In genomic region chrX:34341258-34341657, GRCh38 we compare ENCODE assay signal across 14 cellular contexts.
A peak's percentile ranks its signal among the peaks of the same experiment; 100 is the strongest.
DNase-seq lines count a peak whose midpoint lies in the region; ATAC-seq, FAIRE-seq and TF ChIP-seq lines count a peak whose summit lies in the region.
"Had no signal": no experiment of that assay in that cellular context is flagged by ENCODE, and none has a peak within 500 bp of the region (broad histone marks: within the 10 kb centered on the region; RNA-seq: fewer than 3 reads in every experiment).

No MANE protein-coding gene starts in this region.

- in situ Hi-C loops in HepG2 (cut with HindIII; ENCODE audit: extremely low pct_ligation_motif_present, low pct_unique_long_range_greater_than_20kb), result no loop called here

- POLR2A ChIA-PET in HepG2 (lab: Yijun Ruan, JAX) (no interaction called here), PC-9 (lab: Charles Lee; ENCODE audit: unreplicated experiment) (no interaction called here)

- H3K4me2 ChIP-seq in HepG2 (ENCODE audit: low read depth, low read length), result no peak overlapping the region
- H3K4me2 ChIP-seq in PC-9, result no peak overlapping the region
- no peak overlapping the region for H3K4me2 ChIP-seq in hepatocyte

- H3K79me2 ChIP-seq in HepG2 (ENCODE audit: insufficient read depth, low read length) (no peaks in the 10 kb centered on the region), PC-9 (ENCODE audit: low read depth) (no peaks in the 10 kb centered on the region), hepatocyte (no peaks in the 10 kb centered on the region)

- BruUV-seq in HepG2 (replicated peaks; lab: Mats Ljungman, UMichigan) (no TSS peak), PC-9 (replicated peaks; lab: Mats Ljungman, UMichigan) (no TSS peak)

- DNase-seq in HepG2 (ENCODE audit: low spot score) (no peak), PC-9 (no peak), hepatocyte (ENCODE audit: low spot score) (peak; percentile 7), mucosa of gallbladder (ENCODE audit: low spot score) (no peak)
- DNase-seq in stimulated activated CD4-positive, alpha-beta T cell treated with anti-CD3 and anti-CD28 coated beads, Interleukin-1b, Interleukin-23, amount 100 ng/mL, for 48 hours, result no peak
- no peak for DNase-seq in activated CD4-positive, alpha-beta T cell treated with anti-CD3 and anti-CD28 coated beads for 48 hours
- DNase-seq: activated effector memory CD4-positive, alpha-beta T cell treated with Interleukin-2 at 50 U/mL for 16 hours; NCI-H2081 treated with DMSO at 0.1 percent for 48 hours; transverse colon had no signal

- H3K9me3 ChIP-seq in liver (ENCODE audit: control insufficient read depth in 4 of 4, low read length in 3 of 4) (no peaks in the 10 kb centered on the region), HepG2 (ENCODE audit: low read length) (no peaks in the 10 kb centered on the region), PC-9 (ENCODE audit: insufficient read depth, low read depth) (no peaks in the 10 kb centered on the region), hepatocyte (ENCODE audit: low read depth) (no peaks in the 10 kb centered on the region)
- H3K9me3 ChIP-seq: neutrophil, transverse colon had no signal

- H4K20me1 ChIP-seq in HepG2 (ENCODE audit: insufficient read depth, low read length) (no peaks in the 10 kb centered on the region), PC-9 (ENCODE audit: insufficient read depth) (no peaks in the 10 kb centered on the region), hepatocyte (ENCODE audit: insufficient read depth, poor library complexity, severe bottlenecking) (no peaks in the 10 kb centered on the region)

- H3K36me3 ChIP-seq in liver (ENCODE audit: control insufficient read depth in 4 of 4, insufficient read depth in 3 of 4, low read depth in 1 of 4, low read length in 3 of 4), result no peaks in the 10 kb centered on the region
- H3K36me3 ChIP-seq in HepG2 (replicated peaks in 1 of 2; ENCODE audit: control insufficient read depth in 1 of 2, insufficient read depth in 2 of 2, low read length in 2 of 2), result no peaks in the 10 kb centered on the region
- H3K36me3 ChIP-seq in PC-9 (ENCODE audit: low read depth), result no peaks in the 10 kb centered on the region
- no peaks in the 10 kb centered on the region for H3K36me3 ChIP-seq in hepatocyte (replicated peaks; ENCODE audit: insufficient read depth, low read depth)
- H3K36me3 ChIP-seq: neutrophil, transverse colon had no signal

- H3K27me3 ChIP-seq in liver (ENCODE audit: control insufficient read depth in 4 of 4, insufficient read depth in 4 of 4, low read length in 3 of 4) (no peaks in the 10 kb centered on the region), HepG2 (ENCODE audit: control insufficient read depth in 1 of 2, insufficient read depth in 2 of 2, low read length in 2 of 2) (no peaks in the 10 kb centered on the region), PC-9 (ENCODE audit: insufficient read depth, low read depth) (no peaks in the 10 kb centered on the region), hepatocyte (no peaks in the 10 kb centered on the region)
- H3K27me3 ChIP-seq: neutrophil, transverse colon had no signal

- no peak for TF ChIP-seq POLR2A in HepG2 (IDR thresholded peaks at IDR 0.05; ENCODE audit: insufficient read depth in 1 of 2, low read depth in 2 of 2, low read length in 2 of 2)

- intact Hi-C loops in HepG2 (cut with micrococcal nuclease; ENCODE audit: unreplicated experiment), result no loop called here
- intact Hi-C loops in PC-9 (cut with micrococcal nuclease; ENCODE audit: unreplicated experiment), result no loop called here

- CTCF ChIA-PET in HepG2 (lab: Yijun Ruan, JAX; ENCODE audit: low intra/inter-chr PET ratio, low total read pairs), result no interaction called here
- CTCF ChIA-PET in PC-9 (lab: Charles Lee), result interaction anchor here (1.1 kb wide), 1 partner anchor 907 kb away, joined by 5 read pairs; no protein-coding TSS in a partner anchor

- peak; percentile 50 to 55 for TF ChIP-seq RAD21 in liver (IDR thresholded peaks at IDR 0.05)
- TF ChIP-seq RAD21 in HepG2 (CRISPR knock-in tag; IDR thresholded peaks at IDR 0.05), result no peak

- H3K9me2 ChIP-seq in PC-9 (ENCODE audit: insufficient read depth) (no peaks in the 10 kb centered on the region), hepatocyte (replicated peaks; ENCODE audit: insufficient read depth) (no peaks in the 10 kb centered on the region)

- H3K4me3 ChIP-seq in liver (ENCODE audit: low read depth in 1 of 3, low read length in 3 of 3) (no peak overlapping the region), HepG2 (replicated peaks in 1 of 3; ENCODE audit: insufficient read depth in 1 of 3, low read depth in 2 of 3, low read length in 3 of 3) (no peak overlapping the region), PC-9 (no peak overlapping the region), hepatocyte (no peak overlapping the region)
- H3K4me3 ChIP-seq: lung, transverse colon had no signal

- TF ChIP-seq CTCF in liver (IDR thresholded peaks at IDR 0.05; ENCODE audit: low read depth, low read length, missing input control) (peak; percentile 17), HepG2 (CRISPR knock-in tag; IDR thresholded peaks at IDR 0.05) (no peak), PC-9 (conservative IDR thresholded peaks at IDR 0.05) (peak; percentile 41; the same call in 1 of the 2 replicates), hepatocyte (IDR thresholded peaks at IDR 0.05; ENCODE audit: poor library complexity) (peak; percentile 39)

- ATAC-seq in HepG2 (no peak), HG03097 (IDR thresholded peaks at IDR 0.05; ENCODE audit: low FRiP score, unreplicated experiment) (no peak)

- H3K9ac ChIP-seq in liver (ENCODE audit: low read depth in 1 of 2, low read length in 2 of 2) (no peak overlapping the region), HepG2 (ENCODE audit: insufficient read depth, low read depth, low read length) (no peak overlapping the region)

- H3K27ac ChIP-seq in liver (ENCODE audit: low read depth in 1 of 2, low read length in 2 of 2), result no peak overlapping the region
- no peak overlapping the region for H3K27ac ChIP-seq in HepG2 (ENCODE audit: extremely low read length, insufficient read depth, low read length)
- H3K27ac ChIP-seq in PC-9, result no peak overlapping the region
- no peak overlapping the region for H3K27ac ChIP-seq in hepatocyte
- H3K27ac ChIP-seq: neutrophil, transverse colon, VCaP had no signal

- no peak for FAIRE-seq in HepG2 (lab: Jason Lieb, UNC)

- H2AFZ ChIP-seq in HepG2 (ENCODE audit: low read length), result no peak overlapping the region
- H2AFZ ChIP-seq in PC-9, result no peak overlapping the region
- no peak overlapping the region for H2AFZ ChIP-seq in hepatocyte

- H3K4me1 ChIP-seq in liver (ENCODE audit: control insufficient read depth in 4 of 4, insufficient read depth in 4 of 4, low read length in 3 of 4) (peaks cover 0 to 18% (median 16%) of the 10 kb centered on the region in 4 donors), HepG2 (ENCODE audit: insufficient read depth, low read length) (no peaks in the 10 kb centered on the region), PC-9 (replicated peaks; ENCODE audit: insufficient read depth) (no peaks in the 10 kb centered on the region), hepatocyte (ENCODE audit: insufficient read depth) (no peaks in the 10 kb centered on the region)
- H3K4me1 ChIP-seq: transverse colon had no signal

- no peaks in the 10 kb centered on the region for H3F3A ChIP-seq in PC-9 (ENCODE audit: insufficient read depth, low read depth)

- no peak for TF ChIP-seq EP300 in HepG2 (IDR thresholded peaks at IDR 0.05; ENCODE audit: low read depth in 2 of 2, low read length in 2 of 2)
- TF ChIP-seq EP300 in HepG2 (CRISPR knock-in tag; IDR thresholded peaks at IDR 0.05; ENCODE audit: borderline replicate concordance), result no peak

TF ChIP-seq in liver, 16 proteins besides CTCF, POLR2A, EP300 and RAD21:
- TF ChIP-seq EGR1 (IDR thresholded peaks at IDR 0.05; ENCODE audit: low read depth in 2 of 2) (no peak), JUND (IDR thresholded peaks at IDR 0.05) (no peak), TAF1 (conservative IDR thresholded peaks at IDR 0.05) (no peak), HNF4G (IDR thresholded peaks at IDR 0.05) (no peak), ZBTB33 (IDR thresholded peaks at IDR 0.05) (no peak)

TF ChIP-seq in HepG2, 621 proteins besides CTCF, POLR2A, EP300 and RAD21:
- TF ChIP-seq SATB2 (CRISPR knock-in tag; IDR thresholded peaks at IDR 0.05) (no peak), KLF15 (CRISPR knock-in tag; IDR thresholded peaks at IDR 0.05; ENCODE audit: borderline replicate concordance) (no peak), ZNF354B (CRISPR knock-in tag; IDR thresholded peaks at IDR 0.05) (no peak), PRMT3 (CRISPR knock-in tag; IDR thresholded peaks at IDR 0.05; ENCODE audit: borderline replicate concordance, low read depth) (no peak), ZSCAN25 (CRISPR knock-in tag; IDR thresholded peaks at IDR 0.05) (no peak)
